ENCODE assay signal across 8 cellular contexts in genomic region chr21:25801217-25802015, GRCh38.
DNase-seq lines count a peak whose midpoint lies in the region; ATAC-seq, FAIRE-seq and TF ChIP-seq lines count a peak whose summit lies in the region.

No MANE protein-coding gene starts in this region.

- H3K4me2 ChIP-seq in Karpas-422 (ENCODE audit: low read depth, low read length, poor library complexity, severe bottlenecking), result peak overlapping the region; percentile 53

- DNase-seq in GOT3 (lab: John Stamatoyannopoulos, UW), result peak; percentile 56
- DNase-seq in Karpas-422, result peak; percentile 96
- DNase-seq in SIG-M5 (lab: John Stamatoyannopoulos, UW), result peak; percentile 25
- peak; percentile 23 for DNase-seq in activated gamma-delta T cell (lab: John Stamatoyannopoulos, UW)
- peak; percentile 38 to 76 (median 63) for DNase-seq in ovary
- peak; percentile 72 to 81 for DNase-seq in tibial artery

- H3K9ac ChIP-seq in Karpas-422 (ENCODE audit: low read length), result 0 out of 2 replicates have a peak overlapping the region, but pooled peaks have one; percentile 37

- H2AFZ ChIP-seq in Karpas-422 (ENCODE audit: low read length), result no peak overlapping the region

- TF ChIP-seq POLR2A in gastroesophageal sphincter (IDR thresholded peaks at IDR 0.05) (no peak), ovary (IDR thresholded peaks at IDR 0.05) (no peak)

- no peaks in the 10 kb centered on the region for H3K9me3 ChIP-seq in Karpas-422 (ENCODE audit: low read length)
- H3K9me3 ChIP-seq in gastroesophageal sphincter, result no peaks in the 10 kb centered on the region
- H3K9me3 ChIP-seq in ovary, result no peaks in the 10 kb centered on the region
- no peaks in the 10 kb centered on the region for H3K9me3 ChIP-seq in tibial artery

- H3K36me3 ChIP-seq in Karpas-422 (ENCODE audit: insufficient read depth, low read length) (no peaks in the 10 kb centered on the region), gastroesophageal sphincter (no peaks in the 10 kb centered on the region), ovary (no peaks in the 10 kb centered on the region), tibial artery (no peaks in the 10 kb centered on the region)

- 26 to 52% methylated on average over 16 to 17 of the region's 20 CpGs for WGBS in gastroesophageal sphincter (ENCODE audit: low coverage in 1 of 2), 2 donors
- WGBS in ovary, 3 donors, result 33 to 43% (median 37%) methylated on average over 20 of the region's 20 CpGs

- intact Hi-C loops in ovary (cut with DNase I), result no loop called here
- intact Hi-C loops in tibial artery (cut with DNase I; ENCODE audit: low total_unique reads), result no loop called here

- no peaks in the 10 kb centered on the region for H4K20me1 ChIP-seq in Karpas-422 (ENCODE audit: insufficient read depth, low read depth, low read length)

- no peak overlapping the region for H3K27ac ChIP-seq in Karpas-422 (ENCODE audit: low read length)
- no peak overlapping the region for H3K27ac ChIP-seq in gastroesophageal sphincter
- H3K27ac ChIP-seq in ovary, result no peak overlapping the region
- no peak overlapping the region for H3K27ac ChIP-seq in tibial artery

- TF ChIP-seq EP300 in gastroesophageal sphincter (IDR thresholded peaks at IDR 0.05), result no peak
- no peak for TF ChIP-seq EP300 in ovary (IDR thresholded peaks at IDR 0.05)

- peak; percentile 94 for FAIRE-seq in G401.6 (lab: Jason Lieb, UNC)

- no peaks in the 10 kb centered on the region for H3K4me1 ChIP-seq in Karpas-422 (ENCODE audit: low read length)
- H3K4me1 ChIP-seq in gastroesophageal sphincter, result peaks cover 0 to 6% (median 0%) of the 10 kb centered on the region in 3 donors
- no peaks in the 10 kb centered on the region for H3K4me1 ChIP-seq in ovary (ENCODE audit: insufficient read depth)
- no peaks in the 10 kb centered on the region for H3K4me1 ChIP-seq in tibial artery

- H3K79me2 ChIP-seq in Karpas-422 (ENCODE audit: low read length), result no peaks in the 10 kb centered on the region

- H3K9me2 ChIP-seq in Karpas-422 (replicated peaks; ENCODE audit: insufficient read depth, low read length), result no peaks in the 10 kb centered on the region

- H3K27me3 ChIP-seq in Karpas-422 (ENCODE audit: low read length) (no peaks in the 10 kb centered on the region), gastroesophageal sphincter (peaks cover 3% of the 10 kb centered on the region), ovary (no peaks in the 10 kb centered on the region), tibial artery (no peaks in the 10 kb centered on the region)

- TF ChIP-seq CTCF in gastroesophageal sphincter (IDR thresholded peaks at IDR 0.05) (peak; percentile 61 to 92 (median 75)), ovary (IDR thresholded peaks at IDR 0.05) (peak; percentile 17 to 38 (median 37)), tibial artery (IDR thresholded peaks at IDR 0.05) (peak; percentile 70 to 71)

- ATAC-seq in gastroesophageal sphincter, result peak; percentile 84

- H3K4me3 ChIP-seq in Karpas-422 (ENCODE audit: low read length) (no peak overlapping the region), gastroesophageal sphincter (no peak overlapping the region), ovary (no peak overlapping the region), tibial artery (no peak overlapping the region)

Comparison
In these comparisons a context has a peak if more than half of its experiments do, and no peak if none do; other contexts are left out.
1. DNase-seq: peak in every context shown above with its lines; median percentile 96 in Karpas-422; 76 in tibial artery; 63 in ovary; 56 in GOT3; 25 in SIG-M5; 23 in activated gamma-delta T cell.